ENCODE assay signal across 9 cellular contexts in the genomic region with DNA sequence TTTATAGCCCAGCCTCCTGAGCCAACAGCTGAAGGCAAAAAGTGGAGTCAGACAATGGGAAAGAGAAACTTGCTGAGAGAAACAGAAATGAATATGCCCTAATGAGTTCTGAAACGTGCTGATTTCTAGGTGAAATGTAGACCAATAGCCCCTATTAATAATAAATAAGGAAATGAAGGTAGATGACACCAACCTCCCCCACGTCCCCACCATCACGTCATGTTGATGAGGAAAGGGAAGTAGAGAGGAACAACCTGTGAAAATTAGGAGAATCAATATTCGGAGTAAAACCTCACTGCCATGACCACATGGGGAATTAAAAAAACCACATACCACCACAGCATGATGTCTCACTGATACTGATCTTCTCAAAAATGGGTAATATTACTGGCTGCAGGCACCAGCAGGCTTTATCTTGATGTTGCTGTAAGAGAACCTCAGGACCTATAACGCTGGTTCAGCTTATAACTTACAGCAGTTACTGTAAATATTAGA.
A peak's percentile ranks its signal among the peaks of the same experiment; 100 is the strongest.
DNase-seq lines count a peak whose midpoint lies in the region; ATAC-seq and TF ChIP-seq lines count a peak whose summit lies in the region.
"Had no signal": no experiment of that assay in that cellular context is flagged by ENCODE, and none has a peak within 500 bp of the region (broad histone marks: within the 10 kb centered on the region; RNA-seq: fewer than 3 reads in every experiment).

No MANE protein-coding gene starts in this region.

- H3K36me3 ChIP-seq in ovary = no peaks in the 10 kb centered on the region

- DNase-seq in NK-92 treated with Interleukin-12 subunit alpha and Interleukin-12 subunit beta, amount 100 ng/mL, for 24 hours (lab: John Stamatoyannopoulos, UW) = peak; percentile 32
- DNase-seq in NK-92 (lab: John Stamatoyannopoulos, UW; ENCODE audit: unreplicated experiment) (no peak), Kasumi-1 (lab: John Stamatoyannopoulos, UW) (peak; percentile 8 to 19), NCI-H146 (lab: John Stamatoyannopoulos, UW) (no peak), amniotic stem cell (lab: John Stamatoyannopoulos, UW) (no peak), ovary (no peak)
- peak; percentile 30 for DNase-seq in activated T-cell treated with anti-CD3 and anti-CD28 coated beads, Interleukin-2, amount 50 U/mL, for 4 hours
- DNase-seq in stimulated activated CD8-positive, alpha-beta memory T cell treated with anti-CD3 and anti-CD28 coated beads, Interleukin-15, amount 100 ng/mL, for 4 hours (ENCODE audit: low read depth in 2 of 2) = peak; percentile 7 to 36

- no peak overlapping the region for H3K4me3 ChIP-seq in ovary

- intact Hi-C loops in ovary (cut with DNase I) = no loop called here

- no peak overlapping the region for H3K27ac ChIP-seq in ovary
- H3K27ac ChIP-seq: 22Rv1 had no signal

- no peak for TF ChIP-seq EP300 in ovary (IDR thresholded peaks at IDR 0.05)

- 85 to 88% (median 85%) methylated on average over 5 of the region's 5 CpGs for WGBS in ovary, 3 donors

- H3K27me3 ChIP-seq in ovary = no peaks in the 10 kb centered on the region

- peaks cover 1% of the 10 kb centered on the region for H3K4me1 ChIP-seq in ovary (ENCODE audit: insufficient read depth)

- peak overlapping the region; percentile 48 for H3K4me3 Mint-ChIP-seq in activated T-cell treated with anti-CD3 and anti-CD28 coated beads, Interleukin-2, amount 50 U/mL, for 4 hours

- no peaks in the 10 kb centered on the region for H3K27me3 Mint-ChIP-seq in activated T-cell treated with anti-CD3 and anti-CD28 coated beads, Interleukin-2, amount 50 U/mL, for 4 hours (ENCODE audit: low read depth)

- H3K9me3 ChIP-seq in ovary = no peaks in the 10 kb centered on the region

- no peak for TF ChIP-seq CTCF in ovary (IDR thresholded peaks at IDR 0.05)

- H3K36me3 Mint-ChIP-seq in activated T-cell treated with anti-CD3 and anti-CD28 coated beads, Interleukin-2, amount 50 U/mL, for 4 hours (ENCODE audit: insufficient read depth) = peaks cover 1% of the 10 kb centered on the region

- no peaks in the 10 kb centered on the region for H3K9me3 Mint-ChIP-seq in activated T-cell treated with anti-CD3 and anti-CD28 coated beads, Interleukin-2, amount 50 U/mL, for 4 hours

- no peak for TF ChIP-seq POLR2A in ovary (IDR thresholded peaks at IDR 0.05)

- peak; percentile 80 to 89 for ATAC-seq in activated T-cell treated with anti-CD3 and anti-CD28 coated beads, Interleukin-2, amount 50 U/mL, for 4 hours

- H3K4me1 Mint-ChIP-seq in activated T-cell treated with anti-CD3 and anti-CD28 coated beads, Interleukin-2, amount 50 U/mL, for 4 hours (ENCODE audit: low read depth) = peaks cover 68% of the 10 kb centered on the region

Comparison
In these comparisons a context has a peak if more than half of its experiments do, and no peak if none do; other contexts are left out.
1. DNase-seq: peak in NK-92 treated with Interleukin-12 subunit alpha and Interleukin-12 subunit beta, amount 100 ng/mL, for 24 hours (single experiment), Kasumi-1 (2 of 2), activated T-cell treated with anti-CD3 and anti-CD28 coated beads, Interleukin-2, amount 50 U/mL, for 4 hours (single experiment) and stimulated activated CD8-positive, alpha-beta memory T cell treated with anti-CD3 and anti-CD28 coated beads, Interleukin-15, amount 100 ng/mL, for 4 hours (2 of 2); none in NK-92 (single experiment), NCI-H146 (single experiment), amniotic stem cell (single experiment) and ovary (0 of 5).